In genomic region chr1:244659694-244660093, GRCh38 we compare ENCODE assay signal across 14 cellular contexts.
"Had no signal": no experiment of that assay in that cellular context is flagged by ENCODE, and none has a peak within 500 bp of the region (broad histone marks: within the 10 kb centered on the region; RNA-seq: fewer than 3 reads in every experiment).

No MANE protein-coding gene starts in this region.

- H3K9me3 Mint-ChIP-seq: activated naive CD8-positive, alpha-beta T cell treated with anti-CD3 and anti-CD28 coated beads for 36 hours; activated T-helper 1 cell treated with anti-CD3 and anti-CD28 coated beads, Interleukin-12 subunit alpha, Interleukin-12 subunit beta, Interleukin-2, Interleukin-4 antibody, amounts not matched to agents 30 ng/mL and 10 ng/mL and 1 ng/mL, durations not matched to agents 14 hours and 24 hours and 36 hours; natural killer cell; type B pancreatic cell had no signal

- H3K4me3 ChIP-seq: gastroesophageal sphincter, right atrium auricular region had no signal

- H3K27ac ChIP-seq: right atrium auricular region had no signal

- H3K9me3 ChIP-seq: gastroesophageal sphincter, right atrium auricular region had no signal

- H3K36me3 ChIP-seq: right atrium auricular region had no signal

- H3K27me3 Mint-ChIP-seq: activated naive CD8-positive, alpha-beta T cell treated with anti-CD3 and anti-CD28 coated beads for 36 hours; progenitor cell of endocrine pancreas; type B pancreatic cell had no signal

- DNase-seq: activated naive CD8-positive, alpha-beta T cell treated with anti-CD3 and anti-CD28 coated beads for 36 hours; erythroblast; left cardiac atrium; mesenchymal stem cell; natural killer cell; small intestine; stimulated activated CD4-positive, alpha-beta T cell treated with anti-CD3 and anti-CD28 coated beads, Interleukin-4, amount 100 ng/mL, for 24 hours; stimulated activated naive CD4-positive, alpha-beta T cell treated with Interleukin-2 at 50 U/mL for 16 hours had no signal

- H3K27ac Mint-ChIP-seq: activated naive CD8-positive, alpha-beta T cell treated with anti-CD3 and anti-CD28 coated beads for 36 hours; activated T-helper 1 cell treated with anti-CD3 and anti-CD28 coated beads, Interleukin-12 subunit alpha, Interleukin-12 subunit beta, Interleukin-2, Interleukin-4 antibody, amounts not matched to agents 30 ng/mL and 10 ng/mL and 1 ng/mL, durations not matched to agents 14 hours and 24 hours and 36 hours; progenitor cell of endocrine pancreas; type B pancreatic cell had no signal

- H3K4me3 Mint-ChIP-seq: activated naive CD8-positive, alpha-beta T cell treated with anti-CD3 and anti-CD28 coated beads for 36 hours; activated T-helper 1 cell treated with anti-CD3 and anti-CD28 coated beads, Interleukin-12 subunit alpha, Interleukin-12 subunit beta, Interleukin-2, Interleukin-4 antibody, amounts not matched to agents 30 ng/mL and 10 ng/mL and 1 ng/mL, durations not matched to agents 14 hours and 24 hours and 36 hours; natural killer cell; type B pancreatic cell had no signal

- ATAC-seq: activated CD4-positive, CD25-positive, alpha-beta regulatory T cell treated with anti-CD3 and anti-CD28 coated beads, Interleukin-2, amount 50 U/mL, for 24 hours; gastroesophageal sphincter; left cardiac atrium; natural killer cell had no signal

- H3K27me3 ChIP-seq: gastroesophageal sphincter, right atrium auricular region had no signal
